8 cellular contexts compared by ENCODE assay signal in genomic region chr2:100142393-100142792, GRCh38. TPM values are rescaled to one million over a fixed set of nuclear protein-coding genes. Genes with fewer than 3 reads are reported as not detected.
A peak's percentile ranks its signal among the peaks of the same experiment; 100 is the strongest.
DNase-seq lines count a peak whose midpoint lies in the region; ATAC-seq, FAIRE-seq and TF ChIP-seq lines count a peak whose summit lies in the region.

A gene with protein sequence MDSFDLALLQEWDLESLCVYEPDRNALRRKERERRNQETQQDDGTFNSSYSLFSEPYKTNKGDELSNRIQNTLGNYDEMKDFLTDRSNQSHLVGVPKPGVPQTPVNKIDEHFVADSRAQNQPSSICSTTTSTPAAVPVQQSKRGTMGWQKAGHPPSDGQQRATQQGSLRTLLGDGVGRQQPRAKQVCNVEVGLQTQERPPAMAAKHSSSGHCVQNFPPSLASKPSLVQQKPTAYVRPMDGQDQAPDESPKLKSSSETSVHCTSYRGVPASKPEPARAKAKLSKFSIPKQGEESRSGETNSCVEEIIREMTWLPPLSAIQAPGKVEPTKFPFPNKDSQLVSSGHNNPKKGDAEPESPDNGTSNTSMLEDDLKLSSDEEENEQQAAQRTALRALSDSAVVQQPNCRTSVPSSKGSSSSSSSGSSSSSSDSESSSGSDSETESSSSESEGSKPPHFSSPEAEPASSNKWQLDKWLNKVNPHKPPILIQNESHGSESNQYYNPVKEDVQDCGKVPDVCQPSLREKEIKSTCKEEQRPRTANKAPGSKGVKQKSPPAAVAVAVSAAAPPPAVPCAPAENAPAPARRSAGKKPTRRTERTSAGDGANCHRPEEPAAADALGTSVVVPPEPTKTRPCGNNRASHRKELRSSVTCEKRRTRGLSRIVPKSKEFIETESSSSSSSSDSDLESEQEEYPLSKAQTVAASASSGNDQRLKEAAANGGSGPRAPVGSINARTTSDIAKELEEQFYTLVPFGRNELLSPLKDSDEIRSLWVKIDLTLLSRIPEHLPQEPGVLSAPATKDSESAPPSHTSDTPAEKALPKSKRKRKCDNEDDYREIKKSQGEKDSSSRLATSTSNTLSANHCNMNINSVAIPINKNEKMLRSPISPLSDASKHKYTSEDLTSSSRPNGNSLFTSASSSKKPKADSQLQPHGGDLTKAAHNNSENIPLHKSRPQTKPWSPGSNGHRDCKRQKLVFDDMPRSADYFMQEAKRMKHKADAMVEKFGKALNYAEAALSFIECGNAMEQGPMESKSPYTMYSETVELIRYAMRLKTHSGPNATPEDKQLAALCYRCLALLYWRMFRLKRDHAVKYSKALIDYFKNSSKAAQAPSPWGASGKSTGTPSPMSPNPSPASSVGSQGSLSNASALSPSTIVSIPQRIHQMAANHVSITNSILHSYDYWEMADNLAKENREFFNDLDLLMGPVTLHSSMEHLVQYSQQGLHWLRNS (N-terminal part only) (minus strand): TSS chr2:100142590. CDS start chr2:100104454, 38,136 bp downstream.

- H3K27me3 ChIP-seq in effector memory CD4-positive, alpha-beta T cell (replicated peaks; ENCODE audit: control insufficient read depth, insufficient read depth, low read length, poor library complexity, severe bottlenecking), result no peaks in the 10 kb centered on the region

- no peak within 1 kb of the TSS for H3K27ac ChIP-seq in effector memory CD4-positive, alpha-beta T cell (ENCODE audit: insufficient read depth, low read length, poor library complexity, severe bottlenecking)
- H3K27ac ChIP-seq in kidney (ENCODE audit: low read depth in 2 of 2, low read length in 2 of 2), result no peak within 1 kb of the TSS

- ATAC-seq in GM18519 (IDR thresholded peaks at IDR 0.05; ENCODE audit: low FRiP score, unreplicated experiment) (peak; percentile 96), HG02884 (IDR thresholded peaks at IDR 0.05; ENCODE audit: unreplicated experiment) (peak; percentile 94)
- ATAC-seq in stimulated activated memory B cell treated with anti-CD40 and anti-IgM and Interleukin-4, amounts not matched to agents 10 μg/mL and 1 μg/mL and 100 μg/mL, for 72 hours, result peak; percentile 97

- no peak for TF ChIP-seq CTCF in kidney (IDR thresholded peaks at IDR 0.05; ENCODE audit: borderline replicate concordance, extremely low read depth, insufficient read depth)

- peaks cover 64% of the 10 kb centered on the region for H3K4me1 Mint-ChIP-seq in stimulated activated memory B cell treated with anti-CD40 and anti-IgM and Interleukin-4, amounts not matched to agents 10 μg/mL and 1 μg/mL and 100 μg/mL, for 72 hours

- no peak for FAIRE-seq in kidney (lab: Jason Lieb, UNC)

- H3K36me3 Mint-ChIP-seq in stimulated activated memory B cell treated with anti-CD40 and anti-IgM and Interleukin-4, amounts not matched to agents 10 μg/mL and 1 μg/mL and 100 μg/mL, for 72 hours, result peaks cover 9% of the 10 kb centered on the region

- H3K9ac ChIP-seq in kidney (ENCODE audit: low read length in 2 of 2), result no peak within 1 kb of the TSS

- peaks cover 14% of the 10 kb centered on the region for H3K9me3 Mint-ChIP-seq in stimulated activated memory B cell treated with anti-CD40 and anti-IgM and Interleukin-4, amounts not matched to agents 10 μg/mL and 1 μg/mL and 100 μg/mL, for 72 hours

- H3K4me3 Mint-ChIP-seq in stimulated activated memory B cell treated with anti-CD40 and anti-IgM and Interleukin-4, amounts not matched to agents 10 μg/mL and 1 μg/mL and 100 μg/mL, for 72 hours, result peak within 1 kb of the TSS; percentile 92

- no peaks in the 10 kb centered on the region for H3K9me3 ChIP-seq in effector memory CD4-positive, alpha-beta T cell (ENCODE audit: control insufficient read depth, low read length)
- no peaks in the 10 kb centered on the region for H3K9me3 ChIP-seq in kidney (ENCODE audit: control insufficient read depth in 1 of 2, low read length in 2 of 2)

- H3K4me1 ChIP-seq in effector memory CD4-positive, alpha-beta T cell (ENCODE audit: control insufficient read depth, insufficient read depth, low read length, poor library complexity, severe bottlenecking), result peaks cover 3% of the 10 kb centered on the region
- no peaks in the 10 kb centered on the region for H3K4me1 ChIP-seq in kidney (ENCODE audit: control insufficient read depth in 1 of 2, insufficient read depth in 1 of 2, low read depth in 1 of 2, low read length in 2 of 2)

- no peaks in the 10 kb centered on the region for H3K27me3 Mint-ChIP-seq in stimulated activated memory B cell treated with anti-CD40 and anti-IgM and Interleukin-4, amounts not matched to agents 10 μg/mL and 1 μg/mL and 100 μg/mL, for 72 hours

- H3K4me3 ChIP-seq in effector memory CD4-positive, alpha-beta T cell (ENCODE audit: insufficient read depth, low read depth, low read length, poor library complexity, severe bottlenecking), result peak within 1 kb of the TSS; percentile 30
- H3K4me3 ChIP-seq in kidney (ENCODE audit: low read length in 2 of 2), result no peak within 1 kb of the TSS

- H3K27ac Mint-ChIP-seq in stimulated activated memory B cell treated with anti-CD40 and anti-IgM and Interleukin-4, amounts not matched to agents 10 μg/mL and 1 μg/mL and 100 μg/mL, for 72 hours, result peak within 1 kb of the TSS; percentile 94

- DNase-seq in SIG-M5 treated with dmso at 0.1 percent for 504 hours (lab: John Stamatoyannopoulos, UW; ENCODE audit: unreplicated experiment), result peak; percentile 95
- DNase-seq in effector memory CD4-positive, alpha-beta T cell, result no peak
- no peak for DNase-seq in RKO (ENCODE audit: low spot score)
- DNase-seq in NCI-H2227 (lab: John Stamatoyannopoulos, UW; ENCODE audit: unreplicated experiment), result no peak
- DNase-seq in kidney, result no peak

- intact Hi-C loops in kidney (cut with DNase I), result no loop called here

- H3K36me3 ChIP-seq in effector memory CD4-positive, alpha-beta T cell (ENCODE audit: control insufficient read depth, insufficient read depth, low read length), result no peaks in the 10 kb centered on the region
- H3K36me3 ChIP-seq in kidney (ENCODE audit: control insufficient read depth in 1 of 2, insufficient read depth in 2 of 2, low read length in 2 of 2), result no peaks in the 10 kb centered on the region

RNA-seq across cellular contexts. Expression of the gene that starts here (rescaled TPM):
- 11.0 TPM for total RNA-seq in kidney
- polyA plus RNA-seq in kidney (ENCODE audit: insufficient read depth, low read depth, low replicate concordance), result 0.65 TPM
